Comparison of ENCODE assay signal across 1 cellular context in genomic region chr5:123036391-123037103, GRCh38.
TF ChIP-seq lines count a peak whose summit lies in the region.

TSS of gene PPIC (minus strand) at chr5:123036725. CDS start at chr5:123036625, 100 bp downstream.

TF ChIP-seq in HepG2, 621 proteins besides CTCF, POLR2A, EP300 and RAD21 (continued from another document and continues in another):
- TF ChIP-seq ZBTB40 (IDR thresholded peaks at IDR 0.05) (no peak), ZBTB40 (CRISPR knock-in tag; IDR thresholded peaks at IDR 0.05) (peak; percentile 4; the same call in 1 of the 2 replicates), ZNF580 (CRISPR knock-in tag; IDR thresholded peaks at IDR 0.05; ENCODE audit: borderline replicate concordance, low read depth) (no peak), ZNF296 (CRISPR knock-in tag; conservative IDR thresholded peaks at IDR 0.05) (no peak), SKI (IDR thresholded peaks at IDR 0.05; ENCODE audit: partially characterized antibody) (peak; percentile 46), SKIL (CRISPR knock-in tag; IDR thresholded peaks at IDR 0.05; ENCODE audit: borderline replicate concordance) (peak; percentile 27; the same call in 1 of the 2 replicates), JARID2 (CRISPR knock-in tag; IDR thresholded peaks at IDR 0.05; ENCODE audit: insufficient replicate concordance) (no peak), ATF1 (CRISPR knock-in tag; IDR thresholded peaks at IDR 0.05) (no peak), SOX5 (CRISPR knock-in tag; IDR thresholded peaks at IDR 0.05; ENCODE audit: borderline replicate concordance) (no peak; the same call in 1 of the 2 replicates), CCDC6 (CRISPR knock-in tag; IDR thresholded peaks at IDR 0.05) (0 out of 2 replicates have a peak, but pooled peaks have one; percentile 46), TEAD3 (CRISPR knock-in tag; optimal IDR thresholded peaks at IDR 0.05; ENCODE audit: borderline replicate concordance) (no peak), MIER2 (CRISPR knock-in tag; IDR thresholded peaks at IDR 0.05) (no peak), ZBTB49 (CRISPR knock-in tag; IDR thresholded peaks at IDR 0.05; ENCODE audit: borderline replicate concordance) (no peak), ZNF574 (CRISPR knock-in tag; IDR thresholded peaks at IDR 0.05) (no peak), ZBTB33 (CRISPR knock-in tag; IDR thresholded peaks at IDR 0.05) (no peak), SALL2 (CRISPR knock-in tag; IDR thresholded peaks at IDR 0.05) (peak; percentile 13; the same call in 1 of the 2 replicates), SIX4 (CRISPR knock-in tag; IDR thresholded peaks at IDR 0.05) (no peak), SOX13 (IDR thresholded peaks at IDR 0.05) (no peak), SOX13 (CRISPR knock-in tag; conservative IDR thresholded peaks at IDR 0.05 in 1 of 2, IDR thresholded peaks at IDR 0.05 in 1 of 2) (0 out of 4 replicates have a peak, but pooled peaks of 1 of the 2 experiments have one; percentile 8), ZBTB2 (CRISPR knock-in tag; IDR thresholded peaks at IDR 0.05; ENCODE audit: low read depth) (0 out of 2 replicates have a peak, but pooled peaks have one; percentile 46), KAT2B (IDR thresholded peaks at IDR 0.05; ENCODE audit: borderline replicate concordance, low read depth, low read length) (no peak), ELF3 (CRISPR knock-in tag; IDR thresholded peaks at IDR 0.05) (no peak), ERF (CRISPR knock-in tag; IDR thresholded peaks at IDR 0.05) (no peak), ZNF232 (CRISPR knock-in tag; IDR thresholded peaks at IDR 0.05; ENCODE audit: borderline replicate concordance) (no peak), ZBTB25 (CRISPR knock-in tag; IDR thresholded peaks at IDR 0.05) (peak; percentile 24; the same call in 1 of the 2 replicates), HDAC2 (CRISPR knock-in tag; IDR thresholded peaks at IDR 0.05) (peak; percentile 41; the same call in 1 of the 2 replicates), ZMYM3 (CRISPR knock-in tag; IDR thresholded peaks at IDR 0.05) (no peak), ZNF788 (CRISPR knock-in tag; IDR thresholded peaks at IDR 0.05; ENCODE audit: borderline replicate concordance) (no peak; the same call in none of the 2 replicates), ZBTB46 (CRISPR knock-in tag; IDR thresholded peaks at IDR 0.05; ENCODE audit: borderline replicate concordance) (no peak), ZNF263 (CRISPR knock-in tag; IDR thresholded peaks at IDR 0.05) (peak; percentile 95), SNAPC2 (CRISPR knock-in tag; IDR thresholded peaks at IDR 0.05) (no peak; the same call in 1 of the 2 replicates), STAG1 (CRISPR knock-in tag; IDR thresholded peaks at IDR 0.05) (no peak), ZNF430 (CRISPR knock-in tag; IDR thresholded peaks at IDR 0.05) (0 out of 2 replicates have a peak, but pooled peaks have one; percentile 27)
